ENCODE assay signal across 21 cellular contexts in genomic region chr6:105034470-105034869, GRCh38.
DNase-seq lines count a peak whose midpoint lies in the region; ATAC-seq and TF ChIP-seq lines count a peak whose summit lies in the region.
"Had no signal": no experiment of that assay in that cellular context is flagged by ENCODE, and none has a peak within 500 bp of the region (broad histone marks: within the 10 kb centered on the region; RNA-seq: fewer than 3 reads in every experiment).

No MANE protein-coding gene starts in this region.

- H3K27ac Mint-ChIP-seq in mesothelial cell of epicardium, result peak overlapping the region; percentile 80
- H3K27ac Mint-ChIP-seq: CD4-positive, alpha-beta T cell had no signal

- ATAC-seq in DND-41 (ENCODE audit: insufficient read depth, low read depth) (no peak), HG02798 (IDR thresholded peaks at IDR 0.05; ENCODE audit: poor library complexity, unreplicated experiment) (peak; percentile 48)
- ATAC-seq: HepG2 had no signal

- no peak overlapping the region for H3K27ac ChIP-seq in DND-41 (ENCODE audit: low read length)
- H3K27ac ChIP-seq: PC-9, RWPE1 had no signal

- H3K9me3 Mint-ChIP-seq in mesothelial cell of epicardium, result no peaks in the 10 kb centered on the region
- H3K9me3 Mint-ChIP-seq: CD4-positive, alpha-beta T cell had no signal

- peaks cover 29% of the 10 kb centered on the region for H3K4me1 Mint-ChIP-seq in mesothelial cell of epicardium

- H3K4me3 Mint-ChIP-seq in mesothelial cell of epicardium, result no peak overlapping the region
- H3K4me3 Mint-ChIP-seq: CD4-positive, alpha-beta T cell had no signal

- TF ChIP-seq CTCF in DND-41 (IDR thresholded peaks at IDR 0.05; ENCODE audit: borderline replicate concordance, extremely low read depth, low read length, poor library complexity, severe bottlenecking) (no peak), mesothelial cell of epicardium (IDR thresholded peaks at IDR 0.05; ENCODE audit: unreplicated experiment) (no peak)

- DNase-seq in DND-41 (no peak), SK-N-DZ (ENCODE audit: low spot score) (peak; percentile 16), mesothelial cell of epicardium (ENCODE audit: low spot score in 2 of 2, unreplicated experiment in 2 of 2) (no peak), SW480 (ENCODE audit: low spot score) (no peak), DMS153 treated with DMSO at 0.1 percent for 48 hours (lab: John Stamatoyannopoulos, UW; ENCODE audit: unreplicated experiment) (no peak)
- DNase-seq in activated CD4-positive, alpha-beta T cell treated with anti-CD3 and anti-CD28 coated beads, Interleukin-2, amount 50 U/mL, for 1 hour, result no peak
- DNase-seq in stimulated activated CD4-positive, alpha-beta T cell treated with anti-CD3 and anti-CD28 coated beads, Interleukin-15, amount 100 ng/mL, for 24 hours, result no peak
- DNase-seq: CD4-positive, alpha-beta T cell; DMS53; GOT3; KBM-7; NCI-H1417 treated with DMSO at 0.1 percent for 48 hours; NCI-H1930; NCI-H226; NCI-H524; NCI-H82; PC-9; SIG-M5 had no signal

- no peaks in the 10 kb centered on the region for H3K27me3 ChIP-seq in DND-41 (ENCODE audit: insufficient read depth, low read length, poor library complexity)

- H4K20me1 ChIP-seq in DND-41 (ENCODE audit: insufficient read depth, low read length), result no peaks in the 10 kb centered on the region

- H3K4me2 ChIP-seq in DND-41 (ENCODE audit: insufficient read depth, low read length), result no peak overlapping the region
- H3K4me2 ChIP-seq: PC-9 had no signal

- H2AFZ ChIP-seq in DND-41 (ENCODE audit: low read depth, low read length), result 0 out of 2 replicates have a peak overlapping the region, but pooled peaks have one; percentile 22
- H2AFZ ChIP-seq: PC-9 had no signal

- H3K9me3 ChIP-seq in DND-41 (ENCODE audit: insufficient read depth, low read length, severe bottlenecking), result no peaks in the 10 kb centered on the region

- no peaks in the 10 kb centered on the region for H3K36me3 ChIP-seq in DND-41 (ENCODE audit: insufficient read depth, low read length)

- H3K4me3 ChIP-seq in DND-41 (ENCODE audit: low read depth in 1 of 2, low read length in 2 of 2), result no peak overlapping the region
- H3K4me3 ChIP-seq: PC-9 had no signal

- no peaks in the 10 kb centered on the region for H3K4me1 ChIP-seq in DND-41 (ENCODE audit: insufficient read depth, low read length)

- H3K79me2 ChIP-seq in DND-41 (ENCODE audit: insufficient read depth, low read length), result no peaks in the 10 kb centered on the region

- peaks cover 7% of the 10 kb centered on the region for H3K36me3 Mint-ChIP-seq in mesothelial cell of epicardium

- H3K27me3 Mint-ChIP-seq in mesothelial cell of epicardium (ENCODE audit: low read depth), result no peaks in the 10 kb centered on the region

- no peak overlapping the region for H3K9ac ChIP-seq in DND-41 (ENCODE audit: low read depth, low read length)
